ENCODE assay signal across 11 cellular contexts in genomic region chr3:132268956-132269355, GRCh38. TPM values are rescaled to one million over a fixed set of nuclear protein-coding genes. Genes with fewer than 3 reads are reported as not detected.
DNase-seq lines count a peak whose midpoint lies in the region; ATAC-seq, FAIRE-seq and TF ChIP-seq lines count a peak whose summit lies in the region.
"Had no signal": no experiment of that assay in that cellular context is flagged by ENCODE, and none has a peak within 500 bp of the region (broad histone marks: within the 10 kb centered on the region; RNA-seq: fewer than 3 reads in every experiment).

No MANE protein-coding gene starts in this region.

- peaks cover 5% of the 10 kb centered on the region for H3K4me1 Mint-ChIP-seq in nephron

- TF ChIP-seq CTCF in KMS-11 (conservative IDR thresholded peaks at IDR 0.05; ENCODE audit: low read depth, low read length) = peak; percentile 46; the same call in 1 of the 2 replicates
- peak in 1 of 3 experiments; percentile 23; a peak in 1 of 6 replicates for TF ChIP-seq CTCF in K562 (IDR thresholded peaks at IDR 0.05 in 2 of 3, conservative IDR thresholded peaks at IDR 0.05 in 1 of 3; ENCODE audit: insufficient read depth in 2 of 3, low read depth in 1 of 3, low read length in 3 of 3)
- TF ChIP-seq CTCF in nephron (IDR thresholded peaks at IDR 0.05; ENCODE audit: unreplicated experiment in 3 of 3) = peak in 2 of 3 experiments; percentile 31 to 33
- no peak for TF ChIP-seq CTCF in coronary artery (IDR thresholded peaks at IDR 0.05)
- no peak for TF ChIP-seq CTCF in tibial artery (IDR thresholded peaks at IDR 0.05)

- H3K4me1 ChIP-seq in KMS-11 (ENCODE audit: low read depth, poor library complexity, severe bottlenecking) (no peaks in the 10 kb centered on the region), K562 (replicated peaks in 1 of 2; ENCODE audit: control insufficient read depth in 2 of 2, insufficient read depth in 2 of 2, low read length in 2 of 2) (no peaks in the 10 kb centered on the region), tibial artery (no peaks in the 10 kb centered on the region)

- no peak overlapping the region for H3K27ac Mint-ChIP-seq in nephron
- H3K27ac Mint-ChIP-seq: stimulated activated naive CD8-positive, alpha-beta T cell treated with anti-CD3 and anti-CD28 coated beads, Interleukin-15, Interleukin-2, amounts not matched to agents 100 ng/mL and 50 ng/mL, for 24 hours had no signal

- H3K36me3 Mint-ChIP-seq in nephron (ENCODE audit: low read depth) = no peaks in the 10 kb centered on the region

- no peaks in the 10 kb centered on the region for H3K9me3 ChIP-seq in K562 (replicated peaks; ENCODE audit: control insufficient read depth, insufficient read depth, low read depth, low read length)
- H3K9me3 ChIP-seq in tibial artery = no peaks in the 10 kb centered on the region

- no TSS peak for BruUV-seq in K562 (replicated peaks; lab: Mats Ljungman, UMichigan)

- peaks cover 4% of the 10 kb centered on the region for H3K27me3 Mint-ChIP-seq in nephron (ENCODE audit: low read depth)

- H2AFZ ChIP-seq in KMS-11 (ENCODE audit: low read depth) = no peak overlapping the region
- H2AFZ ChIP-seq in K562 (ENCODE audit: low read depth, low read length) = no peak overlapping the region

- H3K79me2 ChIP-seq in KMS-11 (ENCODE audit: insufficient read depth, low read depth) (no peaks in the 10 kb centered on the region), K562 (ENCODE audit: control insufficient read depth, insufficient read depth, low read length) (no peaks in the 10 kb centered on the region)

- H4K20me1 ChIP-seq in KMS-11 (ENCODE audit: insufficient read depth) (no peaks in the 10 kb centered on the region), K562 (replicated peaks; ENCODE audit: control insufficient read depth, insufficient read depth, low read length) (no peaks in the 10 kb centered on the region)

- no peak overlapping the region for H3K27ac ChIP-seq in KMS-11
- H3K27ac ChIP-seq in K562 (ENCODE audit: extremely low read depth, low read depth, low read length) = no peak overlapping the region
- no peak overlapping the region for H3K27ac ChIP-seq in coronary artery
- no peak overlapping the region for H3K27ac ChIP-seq in tibial artery

- H3K9ac ChIP-seq in KMS-11 (no peak overlapping the region), K562 (ENCODE audit: insufficient read depth in 1 of 2, low read depth in 2 of 2, low read length in 2 of 2) (no peak overlapping the region)

- in situ Hi-C loops in K562 (cut with MboI) = no loop called here

- H3K9me1 ChIP-seq in K562 (ENCODE audit: control insufficient read depth, insufficient read depth, low read length) = no peaks in the 10 kb centered on the region

- 0% methylated on average over 1 of the region's 2 CpGs for WGBS in K562 (ENCODE audit: insufficient coverage, low coverage, missing lambda C conversion rate)

- TF ChIP-seq EP300 in K562 (IDR thresholded peaks at IDR 0.05; ENCODE audit: low read length) = no peak

- ATAC-seq in K562 (no peak), GM21515 (IDR thresholded peaks at IDR 0.05; ENCODE audit: unreplicated experiment) (no peak)
- ATAC-seq: right cardiac atrium had no signal

- POLR2A ChIA-PET in K562 (lab: Yijun Ruan, JAX) = interaction anchor here (0.6 kb wide), 1 partner anchor 16 kb away, joined by 3 read pairs; no protein-coding TSS in a partner anchor

- CTCF ChIA-PET in K562 (lab: Yijun Ruan, JAX; ENCODE audit: low intra/inter-chr PET ratio) = interaction anchor here (0.9 kb wide), 1 partner anchor 75 kb away, joined by 3 read pairs; no protein-coding TSS in a partner anchor

- H3K36me3 ChIP-seq in KMS-11 (ENCODE audit: insufficient read depth) (no peaks in the 10 kb centered on the region), K562 (ENCODE audit: control insufficient read depth, insufficient read depth, low read length) (no peaks in the 10 kb centered on the region), tibial artery (no peaks in the 10 kb centered on the region)

- DNase-seq in ELR (ENCODE audit: low read depth) (peak; percentile 45), K562 (ENCODE audit: extremely low read depth in 1 of 4, low spot score in 3 of 4) (peak in 3 of 4 experiments; percentile 5 to 18 (median 8)), coronary artery (ENCODE audit: low spot score) (no peak), tibial artery (no peak)
- DNase-seq in activated CD4-positive, alpha-beta T cell treated with anti-CD3 and anti-CD28 coated beads, Interleukin-2, amount 50 U/mL, for 4 hours = no peak
- DNase-seq: hippocampal formation, right cardiac atrium had no signal

- no peak overlapping the region for H3K4me2 ChIP-seq in KMS-11
- no peak overlapping the region for H3K4me2 ChIP-seq in K562 (ENCODE audit: insufficient read depth, low read length)

- H3K4me3 Mint-ChIP-seq in nephron = no peak overlapping the region
- H3K4me3 Mint-ChIP-seq: stimulated activated naive CD8-positive, alpha-beta T cell treated with anti-CD3 and anti-CD28 coated beads, Interleukin-15, Interleukin-2, amounts not matched to agents 100 ng/mL and 50 ng/mL, for 24 hours had no signal

- peaks cover 3% of the 10 kb centered on the region for H3K9me3 Mint-ChIP-seq in nephron
- H3K9me3 Mint-ChIP-seq: stimulated activated naive CD8-positive, alpha-beta T cell treated with anti-CD3 and anti-CD28 coated beads, Interleukin-15, Interleukin-2, amounts not matched to agents 100 ng/mL and 50 ng/mL, for 24 hours had no signal

- no peak for TF ChIP-seq POLR2A in K562 (conservative IDR thresholded peaks at IDR 0.05)

- no peaks in the 10 kb centered on the region for H3K27me3 ChIP-seq in KMS-11 (ENCODE audit: insufficient read depth, low read depth)
- H3K27me3 ChIP-seq in K562 (ENCODE audit: control insufficient read depth in 2 of 2, insufficient read depth in 2 of 2, low read length in 2 of 2) = no peaks in the 10 kb centered on the region
- H3K27me3 ChIP-seq in tibial artery = no peaks in the 10 kb centered on the region

- H3K4me3 ChIP-seq in KMS-11 (IDR thresholded peaks at IDR 0.05; ENCODE audit: insufficient read depth, low read depth, low read length) (no peak overlapping the region), K562 (no peak overlapping the region), coronary artery (no peak overlapping the region), tibial artery (no peak overlapping the region)

- intact Hi-C loops in K562 (cut with micrococcal nuclease) (no loop called here), tibial artery (cut with DNase I; ENCODE audit: low total_unique reads) (no loop called here)

- no peak for FAIRE-seq in K562 (lab: Jason Lieb, UNC)

- no peak for TF ChIP-seq RAD21 in K562 (CRISPR knock-in tag; conservative IDR thresholded peaks at IDR 0.05 in 1 of 2, IDR thresholded peaks at IDR 0.05 in 1 of 2)

TF ChIP-seq in K562, 482 proteins besides CTCF, POLR2A, EP300 and RAD21:
- TF ChIP-seq HCFC1 (IDR thresholded peaks at IDR 0.05; ENCODE audit: low read depth, low read length) = no peak
- TF ChIP-seq THAP7 (CRISPR knock-in tag; IDR thresholded peaks at IDR 0.05) = no peak
- no peak for TF ChIP-seq ZNF133 (CRISPR knock-in tag; IDR thresholded peaks at IDR 0.05)
TF ChIP-seq in K562: peak in this region for 0.

RNA-seq across cellular contexts. Expression of gene ACP3, which starts 48.3 kb away (rescaled TPM):
- total RNA-seq in K562 (2011; cell fraction: chromatin; rRNA removed; ENCODE audit: low replicate concordance) = not detected in 2 replicates
- total RNA-seq in K562 (2011; cell fraction: nucleolus; rRNA removed) = not detected in 2 replicates
- total RNA-seq in K562 (2011; cell fraction: nucleoplasm; rRNA removed) = not detected in 2 replicates
- total RNA-seq in K562 (2014; rRNA removed) = 1.1 TPM in 1 of 2 replicates, not detected in the other
- total RNA-seq in K562 (2014; rRNA removed; fragmentation: Illumina TruSeq; extraction: Trizol) = 0.25 and 0.41 TPM in 2 replicates
- total RNA-seq in K562 (2015; rRNA removed; fragmentation: Illumina TruSeq; extraction: Trizol) = 0.33 and 0.49 TPM in 2 replicates
- 0.18 TPM in 2 replicates for total RNA-seq in K562 (2021)
- 0.08 and 0.22 TPM in 2 replicates for polyA plus RNA-seq in K562 (2011; rRNA removed)
- polyA plus RNA-seq in K562 (2011; cell fraction: cytosol; rRNA removed) = 0.22 and 0.35 TPM in 2 replicates
- polyA plus RNA-seq in K562 (2011; cell fraction: nucleus; rRNA removed) = 0.10 and 0.26 TPM in 2 replicates
- polyA plus RNA-seq in K562 (2012) = 0.36 and 0.44 TPM in 2 replicates
- polyA plus RNA-seq in K562 (2014; fragmentation: Illumina TruSeq; extraction: Trizol) = 0.08 and 0.21 TPM in 2 replicates
- polyA plus RNA-seq in K562 (2014; fragmentation: Nextera tagmentation; extraction: Ambion mirVana) = under 1 TPM; 0.20 to 0.25 TPM
- polyA plus RNA-seq in K562 (2014; rRNA removed) = 0.19 and 0.43 TPM in 2 replicates
- 0.07 and 0.45 TPM in 2 replicates for polyA minus RNA-seq in K562 (2011; rRNA and poly(A)+ RNA removed)
- polyA minus RNA-seq in K562 (2011; cell fraction: cytosol; rRNA and poly(A)+ RNA removed) = not detected in 2 replicates
- not detected in 2 replicates for polyA minus RNA-seq in K562 (2011; cell fraction: nucleus; rRNA and poly(A)+ RNA removed)

Comparison
In these comparisons a context has a peak if more than half of its experiments do, and no peak if none do; other contexts are left out.
1. DNase-seq: peak in ELR (single experiment) and K562 (3 of 4); none in activated CD4-positive, alpha-beta T cell treated with anti-CD3 and anti-CD28 coated beads, Interleukin-2, amount 50 U/mL, for 4 hours (0 of 2), coronary artery (single experiment) and tibial artery (0 of 2).
2. CTCF ChIP-seq: peak in KMS-11 (single experiment) and nephron (2 of 3); none in coronary artery (single experiment) and tibial artery (0 of 2).